23 cellular contexts compared by ENCODE assay signal in genomic region chr6:147677647-147678046, GRCh38.
"Had no signal": no experiment of that assay in that cellular context is flagged by ENCODE, and none has a peak within 500 bp of the region (broad histone marks: within the 10 kb centered on the region; RNA-seq: fewer than 3 reads in every experiment).

No MANE protein-coding gene starts in this region.

- H3K36me3 ChIP-seq: cardiac muscle cell, gastroesophageal sphincter, left ventricle myocardium inferior, transverse colon had no signal

- H3K9me3 ChIP-seq: body of pancreas, gastroesophageal sphincter, left ventricle myocardium inferior, transverse colon had no signal

- ATAC-seq: activated CD4-positive, CD25-positive, alpha-beta regulatory T cell treated with anti-CD3 and anti-CD28 coated beads, Interleukin-2, amount 50 U/mL, for 24 hours; activated T-cell treated with anti-CD3 and anti-CD28 coated beads, Interleukin-2, amount 50 U/mL, for 72 hours; body of pancreas; gastroesophageal sphincter; natural killer cell treated with Interleukin-12 subunit alpha and Interleukin-12 subunit beta and Interleukin-15 and Interleukin-18, amount 100 ng/mL, for 72 hours; sciatic nerve; stimulated activated naive B cell treated with anti-CD40 and anti-IgM and Interleukin-4, amounts not matched to agents 10 μg/mL and 1 μg/mL and 100 μg/mL, for 72 hours had no signal

- H3K27me3 ChIP-seq: body of pancreas, cardiac muscle cell, gastroesophageal sphincter, transverse colon had no signal

- DNase-seq: activated CD4-positive, alpha-beta memory T cell treated with anti-CD3 and anti-CD28 coated beads, Interleukin-2, amount 10 ng/mL, durations not matched to agents 7 days and 5 days; activated CD4-positive, alpha-beta T cell treated with anti-CD3 and anti-CD28 coated beads, Interleukin-2, amount 10 ng/mL, durations not matched to agents 24 days and 14 days; activated effector memory CD4-positive, alpha-beta T cell treated with Interleukin-2 at 50 U/mL for 16 hours; activated naive CD4-positive, alpha-beta T cell treated with anti-CD3 and anti-CD28 coated beads, Interleukin-2, amount 10 ng/mL, durations not matched to agents 7 days and 5 days; activated T-cell treated with anti-CD3 and anti-CD28 coated beads, Interleukin-2, amount 50 U/mL, for 72 hours; anterior cingulate cortex; body of pancreas; cortex of kidney; endodermal cell; head of caudate nucleus; hypothalamus; left ventricle myocardium inferior; nucleus accumbens; small intestine; stimulated activated CD4-positive, alpha-beta T cell treated with anti-CD3 and anti-CD28 coated beads, Interleukin-15, amount 100 ng/mL, for 24 hours; stimulated activated naive B cell treated with anti-CD40 and anti-IgM and Interleukin-4, amounts not matched to agents 10 μg/mL and 1 μg/mL and 100 μg/mL, for 72 hours; transverse colon had no signal

- H3K27ac ChIP-seq: body of pancreas, cardiac muscle cell, gastroesophageal sphincter, left ventricle myocardium inferior, transverse colon, VCaP had no signal

- H3K4me3 ChIP-seq: body of pancreas, cardiac muscle cell, gastroesophageal sphincter, left ventricle myocardium inferior, transverse colon had no signal
